37 cellular contexts compared by ENCODE assay signal in the genomic region with DNA sequence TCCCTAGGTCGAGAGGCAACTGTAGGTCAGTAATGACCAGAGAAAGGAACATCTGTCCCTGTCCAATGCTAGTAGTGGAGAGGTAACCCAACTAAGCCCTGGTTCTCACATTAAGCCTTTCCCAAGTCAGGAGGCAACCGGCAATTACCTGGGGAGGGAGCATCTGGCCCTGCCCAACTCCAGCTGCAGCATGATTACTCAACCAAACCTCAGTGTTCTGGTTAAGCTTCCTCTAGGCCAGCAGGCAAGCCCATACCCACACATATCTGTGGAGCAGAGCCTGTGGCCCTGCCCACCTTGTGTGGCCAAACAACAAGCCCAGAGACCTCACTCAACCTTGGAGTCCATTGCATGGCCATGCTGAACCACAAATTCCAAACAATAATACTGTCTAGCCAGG.
"Had no signal": no experiment of that assay in that cellular context is flagged by ENCODE, and none has a peak within 500 bp of the region (broad histone marks: within the 10 kb centered on the region; RNA-seq: fewer than 3 reads in every experiment).

No MANE protein-coding gene starts in this region.

- H3K36me3 ChIP-seq: adrenal gland, brain microvascular endothelial cell, breast epithelium had no signal

- DNase-seq: activated B cell treated with CpG ODN at 0.5 μM for 24 hours; activated CD4-positive, alpha-beta memory T cell treated with anti-CD3 and anti-CD28 coated beads for 36 hours; activated CD4-positive, alpha-beta T cell treated with anti-CD3 and anti-CD28 coated beads for 4 hours; activated CD4-positive, alpha-beta T cell treated with anti-CD3 and anti-CD28 coated beads, Interleukin-2, amount 10 ng/mL, durations not matched to agents 24 days and 14 days; activated CD4-positive, alpha-beta T cell treated with anti-CD3 and anti-CD28 coated beads, Interleukin-2, amount 50 U/mL, for 1 hour; activated CD4-positive, alpha-beta T cell treated with anti-CD3 and anti-CD28 coated beads, Interleukin-2, amount 50 U/mL, for 4 hours; activated CD4-positive, CD25-positive, alpha-beta regulatory T cell treated with anti-CD3 and anti-CD28 coated beads, Interleukin-2, amount 50 U/mL, for 72 hours; activated CD8-positive, alpha-beta memory T cell treated with anti-CD3 and anti-CD28 coated beads, Interleukin-2, amount 50 U/mL, for 4 hours; activated CD8-positive, alpha-beta T cell treated with anti-CD3 and anti-CD28 coated beads for 36 hours; activated effector memory CD4-positive, alpha-beta T cell treated with anti-CD3 and anti-CD28 coated beads, Interleukin-2, amount 50 U/mL, for 16 hours; activated gamma-delta T cell treated with Interleukin-2 at 50 U/mL for 16 hours; activated naive CD4-positive, alpha-beta T cell; activated naive CD4-positive, alpha-beta T cell treated with anti-CD3 and anti-CD28 coated beads for 36 hours; activated naive CD4-positive, alpha-beta T cell treated with anti-CD3 and anti-CD28 coated beads, Interleukin-2, amount 50 U/mL, for 16 hours; activated naive CD8-positive, alpha-beta T cell treated with anti-CD3 and anti-CD28 coated beads for 36 hours; activated T-cell treated with anti-CD3 and anti-CD28 coated beads for 4 hours; activated T-cell treated with anti-CD3 and anti-CD28 coated beads, Interleukin-2, amount 50 U/mL, for 1 hour; activated T-cell treated with anti-CD3 and anti-CD28 coated beads, Interleukin-2, amount 50 U/mL, for 4 hours; activated T-cell treated with anti-CD3 and anti-CD28 coated beads, Interleukin-2, amount 50 U/mL, for 72 hours; adrenal gland; amniotic stem cell; aorta; body of pancreas; brain microvascular endothelial cell; central memory CD4-positive, alpha-beta T cell; T-helper 1 cell; T-helper 2 cell; T-helper 9 cell had no signal

- H3K4me3 ChIP-seq: adrenal gland, body of pancreas, breast epithelium had no signal

- FAIRE-seq: astrocyte, TTC549 had no signal

- H3K27ac ChIP-seq: adrenal gland, body of pancreas, brain microvascular endothelial cell, breast epithelium, VCaP had no signal

- H3K4me1 Mint-ChIP-seq: activated B cell treated with CpG ODN at 0.5 μM for 24 hours had no signal

- ATAC-seq: activated CD8-positive, alpha-beta T cell treated with anti-CD3 and anti-CD28 coated beads for 36 hours; activated naive CD4-positive, alpha-beta T cell treated with anti-CD3 and anti-CD28 coated beads, Interleukin-2, amount 50 U/mL, for 72 hours; activated T-cell treated with anti-CD3 and anti-CD28 coated beads, Interleukin-2, amount 50 U/mL, for 4 hours; activated T-cell treated with anti-CD3 and anti-CD28 coated beads, Interleukin-2, amount 50 U/mL, for 72 hours; activated T-helper 17 cell treated with anti-CD3 and anti-CD28 coated beads, Interleukin-2, amount 50 U/mL, for 72 hours; body of pancreas had no signal

- H3K4me1 ChIP-seq: adrenal gland, body of pancreas, breast epithelium had no signal

- H3K27ac Mint-ChIP-seq: activated B cell treated with CpG ODN at 0.5 μM for 24 hours; activated CD4-positive, alpha-beta memory T cell treated with anti-CD3 and anti-CD28 coated beads for 36 hours; activated CD4-positive, alpha-beta T cell treated with anti-CD3 and anti-CD28 coated beads, Interleukin-2, amount 10 ng/mL, durations not matched to agents 24 days and 14 days; activated CD8-positive, alpha-beta T cell treated with anti-CD3 and anti-CD28 coated beads for 36 hours; activated naive CD4-positive, alpha-beta T cell treated with anti-CD3 and anti-CD28 coated beads for 36 hours; activated naive CD4-positive, alpha-beta T cell treated with anti-CD3 and anti-CD28 coated beads, Interleukin-2, amount 50 U/mL, for 72 hours; activated naive CD8-positive, alpha-beta T cell treated with anti-CD3 and anti-CD28 coated beads for 36 hours; activated T-cell treated with anti-CD3 and anti-CD28 coated beads, Interleukin-2, amount 50 U/mL, for 72 hours; activated T-helper 1 cell treated with anti-CD3 and anti-CD28 coated beads, Interleukin-12 subunit alpha, Interleukin-12 subunit beta, Interleukin-2, Interleukin-4 antibody, amounts not matched to agents 30 ng/mL and 10 ng/mL and 1 ng/mL, durations not matched to agents 14 hours and 24 hours and 36 hours; activated T-helper 17 cell treated with anti-CD3 and anti-CD28 coated beads, Interleukin-2, amount 50 U/mL, for 72 hours; T-helper 2 cell treated with Interferon-gamma antibody and Interleukin-4, amounts not matched to agents 5 μg/mL and 100 μg/mL, for 36 hours had no signal

- H3K27me3 ChIP-seq: adrenal gland, body of pancreas, brain microvascular endothelial cell, breast epithelium had no signal

- H3K4me3 Mint-ChIP-seq: activated B cell treated with CpG ODN at 0.5 μM for 24 hours; activated CD4-positive, alpha-beta memory T cell treated with anti-CD3 and anti-CD28 coated beads for 36 hours; activated CD4-positive, alpha-beta T cell treated with anti-CD3 and anti-CD28 coated beads, Interleukin-2, amount 10 ng/mL, durations not matched to agents 24 days and 14 days; activated CD8-positive, alpha-beta T cell treated with anti-CD3 and anti-CD28 coated beads for 36 hours; activated naive CD4-positive, alpha-beta T cell treated with anti-CD3 and anti-CD28 coated beads for 36 hours; activated naive CD8-positive, alpha-beta T cell treated with anti-CD3 and anti-CD28 coated beads for 36 hours; activated T-cell treated with anti-CD3 and anti-CD28 coated beads, Interleukin-2, amount 50 U/mL, for 4 hours; activated T-cell treated with anti-CD3 and anti-CD28 coated beads, Interleukin-2, amount 50 U/mL, for 72 hours; activated T-helper 1 cell treated with anti-CD3 and anti-CD28 coated beads, Interleukin-12 subunit alpha, Interleukin-12 subunit beta, Interleukin-2, Interleukin-4 antibody, amounts not matched to agents 30 ng/mL and 10 ng/mL and 1 ng/mL, durations not matched to agents 14 hours and 24 hours and 36 hours; activated T-helper 17 cell treated with anti-CD3 and anti-CD28 coated beads, Interleukin-2, amount 50 U/mL, for 72 hours; T-helper 1 cell treated with Interleukin-12 subunit alpha and Interleukin-12 subunit beta and Interleukin-4 antibody, amounts not matched to agents 30 μg/mL and 1 μg/mL, for 36 hours; T-helper 2 cell treated with Interferon-gamma antibody and Interleukin-4, amounts not matched to agents 5 μg/mL and 100 μg/mL, for 36 hours had no signal

- H3K27me3 Mint-ChIP-seq: activated B cell treated with CpG ODN at 0.5 μM for 24 hours; activated CD4-positive, alpha-beta memory T cell treated with anti-CD3 and anti-CD28 coated beads for 36 hours; activated CD4-positive, alpha-beta T cell treated with anti-CD3 and anti-CD28 coated beads, Interleukin-2, amount 10 ng/mL, durations not matched to agents 24 days and 14 days; activated CD8-positive, alpha-beta T cell treated with anti-CD3 and anti-CD28 coated beads for 36 hours; activated naive CD8-positive, alpha-beta T cell treated with anti-CD3 and anti-CD28 coated beads for 36 hours; activated T-helper 17 cell treated with anti-CD3 and anti-CD28 coated beads, Interleukin-2, amount 50 U/mL, for 72 hours had no signal

- H3K9me3 ChIP-seq: adrenal gland, body of pancreas, breast epithelium had no signal
